In the genomic region with DNA sequence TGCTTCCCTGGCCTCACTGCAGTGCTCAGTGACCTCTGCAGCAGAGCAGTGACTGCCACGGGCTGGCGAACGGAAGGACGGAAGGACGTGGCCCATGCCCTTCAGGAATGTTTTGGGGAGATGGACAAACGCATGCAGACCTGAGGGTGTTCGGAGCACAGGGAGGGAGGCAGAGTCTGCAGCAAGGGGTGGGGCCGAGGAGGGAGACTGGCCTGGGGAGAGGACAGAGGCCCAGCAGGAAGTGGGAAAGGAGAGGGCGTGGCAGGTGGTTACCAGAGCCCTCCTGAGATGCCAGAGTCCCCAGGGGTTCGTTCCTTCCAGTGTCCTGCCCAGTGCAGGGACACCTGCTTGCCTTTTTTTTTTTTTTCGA, we compare ENCODE assay signal across 1 cellular context.
TF ChIP-seq lines count a peak whose summit lies in the region.

No MANE protein-coding gene starts in this region.

TF ChIP-seq in SK-N-SH treated with all-trans-retinoic acid at 6 μM for 48 hours, 23 proteins besides CTCF, POLR2A, EP300 and RAD21 (continued from another document):
- TF ChIP-seq, protein P1, sequence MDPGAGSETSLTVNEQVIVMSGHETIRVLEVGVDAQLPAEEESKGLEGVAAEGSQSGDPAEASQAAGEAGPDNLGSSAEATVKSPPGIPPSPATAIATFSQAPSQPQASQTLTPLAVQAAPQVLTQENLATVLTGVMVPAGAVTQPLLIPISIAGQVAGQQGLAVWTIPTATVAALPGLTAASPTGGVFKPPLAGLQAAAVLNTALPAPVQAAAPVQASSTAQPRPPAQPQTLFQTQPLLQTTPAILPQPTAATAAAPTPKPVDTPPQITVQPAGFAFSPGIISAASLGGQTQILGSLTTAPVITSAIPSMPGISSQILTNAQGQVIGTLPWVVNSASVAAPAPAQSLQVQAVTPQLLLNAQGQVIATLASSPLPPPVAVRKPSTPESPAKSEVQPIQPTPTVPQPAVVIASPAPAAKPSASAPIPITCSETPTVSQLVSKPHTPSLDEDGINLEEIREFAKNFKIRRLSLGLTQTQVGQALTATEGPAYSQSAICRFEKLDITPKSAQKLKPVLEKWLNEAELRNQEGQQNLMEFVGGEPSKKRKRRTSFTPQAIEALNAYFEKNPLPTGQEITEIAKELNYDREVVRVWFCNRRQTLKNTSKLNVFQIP (CRISPR knock-in tag; IDR thresholded peaks at IDR 0.05; ENCODE audit: borderline replicate concordance, low read depth) = no peak
- TF ChIP-seq BACH2 (CRISPR knock-in tag; IDR thresholded peaks at IDR 0.05; ENCODE audit: borderline replicate concordance) (no peak), ARNTL (CRISPR knock-in tag; IDR thresholded peaks at IDR 0.05; ENCODE audit: borderline replicate concordance, low read depth) (no peak), ESRRG (CRISPR knock-in tag; IDR thresholded peaks at IDR 0.05) (no peak), ZFP30 (CRISPR knock-in tag; IDR thresholded peaks at IDR 0.05) (no peak), ZNF8 (CRISPR knock-in tag; IDR thresholded peaks at IDR 0.05) (no peak), ZC3H10 (CRISPR knock-in tag; IDR thresholded peaks at IDR 0.05) (no peak), TOX (CRISPR knock-in tag; IDR thresholded peaks at IDR 0.05; ENCODE audit: borderline replicate concordance) (no peak), GLIS3 (CRISPR knock-in tag; IDR thresholded peaks at IDR 0.05) (no peak)
